In genomic region chr5:69042915-69043795, GRCh38 we compare ENCODE assay signal across 1 cellular context.
TF ChIP-seq lines count a peak whose summit lies in the region.

No MANE protein-coding gene starts in this region.

TF ChIP-seq in HepG2, 621 proteins besides CTCF, POLR2A, EP300 and RAD21 (continued from another document):
- TF ChIP-seq ZNF142 (CRISPR knock-in tag; IDR thresholded peaks at IDR 0.05) (peak; percentile 99), HOXD1 (CRISPR knock-in tag; IDR thresholded peaks at IDR 0.05) (no peak), ZNF543 (CRISPR knock-in tag; IDR thresholded peaks at IDR 0.05) (no peak), LRRFIP1 (CRISPR knock-in tag; conservative IDR thresholded peaks at IDR 0.05) (no peak), PITX1 (CRISPR knock-in tag; IDR thresholded peaks at IDR 0.05) (0 out of 2 replicates have a peak, but pooled peaks have one; percentile 10), ZNF446 (CRISPR knock-in tag; IDR thresholded peaks at IDR 0.05) (no peak), NFIB (CRISPR knock-in tag; IDR thresholded peaks at IDR 0.05; ENCODE audit: borderline replicate concordance) (no peak), SETDB1 (CRISPR knock-in tag; IDR thresholded peaks at IDR 0.05; ENCODE audit: borderline replicate concordance) (no peak), SMAD1 (CRISPR knock-in tag; IDR thresholded peaks at IDR 0.05; ENCODE audit: borderline replicate concordance, low read depth) (no peak), ZNF282 (IDR thresholded peaks at IDR 0.05; ENCODE audit: partially characterized antibody) (no peak), REXO4 (CRISPR knock-in tag; IDR thresholded peaks at IDR 0.05; ENCODE audit: borderline replicate concordance) (no peak), CAMTA2 (CRISPR knock-in tag; IDR thresholded peaks at IDR 0.05; ENCODE audit: borderline replicate concordance) (no peak), TRAFD1 (CRISPR knock-in tag; IDR thresholded peaks at IDR 0.05; ENCODE audit: borderline replicate concordance) (no peak), ZNF550 (CRISPR knock-in tag; IDR thresholded peaks at IDR 0.05; ENCODE audit: borderline replicate concordance) (no peak), GATAD1 (CRISPR knock-in tag; IDR thresholded peaks at IDR 0.05) (peak; percentile 60; the same call in 1 of the 2 replicates), RCOR2 (CRISPR knock-in tag; IDR thresholded peaks at IDR 0.05) (no peak), MTF2 (CRISPR knock-in tag; IDR thresholded peaks at IDR 0.05; ENCODE audit: borderline replicate concordance) (no peak), PHF21A (CRISPR knock-in tag; IDR thresholded peaks at IDR 0.05) (no peak), MAFG (CRISPR knock-in tag; IDR thresholded peaks at IDR 0.05) (no peak), KLF13 (CRISPR knock-in tag; IDR thresholded peaks at IDR 0.05) (no peak), HNRNPUL1 (IDR thresholded peaks at IDR 0.05; ENCODE audit: low read depth, low read length) (no peak), YEATS2 (CRISPR knock-in tag; IDR thresholded peaks at IDR 0.05; ENCODE audit: borderline replicate concordance) (peak; percentile 48; the same call in 1 of the 2 replicates), ZNF513 (CRISPR knock-in tag; conservative IDR thresholded peaks at IDR 0.05) (no peak), PLRG1 (conservative IDR thresholded peaks at IDR 0.05) (no peak), ZNF687 (CRISPR knock-in tag; IDR thresholded peaks at IDR 0.05) (no peak), ZNF30 (CRISPR knock-in tag; IDR thresholded peaks at IDR 0.05) (no peak), SRSF1 (optimal IDR thresholded peaks at IDR 0.05; ENCODE audit: low read depth, low read length) (no peak), SSRP1 (CRISPR knock-in tag; IDR thresholded peaks at IDR 0.05) (no peak), SP2 (CRISPR knock-in tag; IDR thresholded peaks at IDR 0.05) (no peak), TBX2 (CRISPR knock-in tag; IDR thresholded peaks at IDR 0.05; ENCODE audit: borderline replicate concordance) (no peak), ZSCAN20 (CRISPR knock-in tag; IDR thresholded peaks at IDR 0.05; ENCODE audit: borderline replicate concordance) (no peak), ZNF264 (CRISPR knock-in tag; IDR thresholded peaks at IDR 0.05) (no peak), MTF1 (CRISPR knock-in tag; IDR thresholded peaks at IDR 0.05) (no peak), EED (CRISPR knock-in tag; IDR thresholded peaks at IDR 0.05) (no peak), ZNF75D (CRISPR knock-in tag; IDR thresholded peaks at IDR 0.05; ENCODE audit: borderline replicate concordance) (no peak), ZSCAN9 (CRISPR knock-in tag; IDR thresholded peaks at IDR 0.05; ENCODE audit: borderline replicate concordance) (no peak), HDAC6 (IDR thresholded peaks at IDR 0.05; ENCODE audit: low read depth, low read length) (no peak), SCMH1 (CRISPR knock-in tag; IDR thresholded peaks at IDR 0.05; ENCODE audit: borderline replicate concordance) (no peak), DMAP1 (CRISPR knock-in tag; IDR thresholded peaks at IDR 0.05) (no peak), ZBTB34 (CRISPR knock-in tag; IDR thresholded peaks at IDR 0.05) (no peak), ZNF710 (CRISPR knock-in tag; IDR thresholded peaks at IDR 0.05; ENCODE audit: borderline replicate concordance) (no peak)
